In the genomic region with DNA sequence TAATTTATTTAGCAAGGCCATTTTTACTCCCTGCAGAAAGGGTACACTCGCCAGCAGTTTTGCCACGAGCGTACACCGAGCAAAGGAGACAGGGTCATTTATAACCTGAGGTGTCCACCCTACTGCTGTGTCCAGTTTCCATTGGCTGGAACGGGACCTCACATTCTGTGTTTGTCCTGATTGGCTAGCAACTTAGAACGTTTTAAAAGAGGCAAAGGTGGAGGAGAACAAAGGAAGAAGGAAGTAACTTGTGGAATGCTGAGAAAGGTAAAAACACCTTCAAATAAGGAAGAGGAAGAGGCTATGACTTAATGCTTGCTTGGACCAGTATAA, we compare ENCODE assay signal across 9 cellular contexts. TPM values are rescaled to one million over a fixed set of nuclear protein-coding genes. Genes with fewer than 3 reads are reported as not detected.
DNase-seq lines count a peak whose midpoint lies in the region; ATAC-seq and TF ChIP-seq lines count a peak whose summit lies in the region.
"Not testable (repeated sequence)": the region's sequence is repeated elsewhere in the genome, so short reads cannot be mapped to it uniquely, and the experiment has no call there.
"Had no signal": no experiment of that assay in that cellular context is flagged by ENCODE, and none has a peak within 500 bp of the region (broad histone marks: within the 10 kb centered on the region; RNA-seq: fewer than 3 reads in every experiment).

No MANE protein-coding gene starts in this region.

- in situ Hi-C loops in Caki2 (cut with HindIII; ENCODE audit: low pct_unique_long_range_greater_than_20kb, low sequenced_read_pairs) = not testable (repeated sequence)

- not testable (repeated sequence) for H3K27me3 ChIP-seq in NT2/D1 (ENCODE audit: insufficient read depth, insufficient read length); right atrium auricular region; suprapubic skin

- WGBS in suprapubic skin = under 1% methylated on average over 6 of the region's 6 CpGs

- H3K36me3 Mint-ChIP-seq in activated CD4-positive, alpha-beta memory T cell treated with anti-CD3 and anti-CD28 coated beads, Interleukin-2, amount 10 ng/mL, durations not matched to agents 7 days and 5 days (ENCODE audit: low read depth) = not testable (repeated sequence)

- POLR2A ChIA-PET in activated CD4-positive, alpha-beta memory T cell treated with anti-CD3 and anti-CD28 coated beads, Interleukin-2, amount 10 ng/mL, durations not matched to agents 7 days and 5 days (lab: Charles Lee) = interaction anchor here (0.8 to 2.6 kb wide), 18 partner anchors 9 to 713 kb away, joined by 3 to 9 read pairs (median 5); partner anchors contain the start of genes AKAP8L, BRD4, FAM32A and HSH2D

- peak; percentile 3 for ATAC-seq in HG02588 (IDR thresholded peaks at IDR 0.05; ENCODE audit: unreplicated experiment)

- H3K27ac Mint-ChIP-seq in activated CD4-positive, alpha-beta memory T cell treated with anti-CD3 and anti-CD28 coated beads, Interleukin-2, amount 10 ng/mL, durations not matched to agents 7 days and 5 days = peak overlapping the region; percentile 99

- H3K9me3 ChIP-seq in NT2/D1 (ENCODE audit: insufficient read depth, low read length); right atrium auricular region; suprapubic skin: not testable (repeated sequence)

- not testable (repeated sequence) for H3K9me3 Mint-ChIP-seq in activated CD4-positive, alpha-beta memory T cell treated with anti-CD3 and anti-CD28 coated beads, Interleukin-2, amount 10 ng/mL, durations not matched to agents 7 days and 5 days

- H3K36me3 ChIP-seq in NT2/D1 (ENCODE audit: insufficient read depth, insufficient read length, low read length); right atrium auricular region; suprapubic skin: not testable (repeated sequence)

- H3K4me3 ChIP-seq in NT2/D1 (ENCODE audit: insufficient read length, low read depth) (peak overlapping the region; percentile 92), right atrium auricular region (peak overlapping the region; percentile 85 to 87), suprapubic skin (peak overlapping the region; percentile 77)

- H3K4me1 Mint-ChIP-seq in activated CD4-positive, alpha-beta memory T cell treated with anti-CD3 and anti-CD28 coated beads, Interleukin-2, amount 10 ng/mL, durations not matched to agents 7 days and 5 days = peaks cover 30% of the 10 kb centered on the region

- peak overlapping the region; percentile 86 for H3K4me3 Mint-ChIP-seq in activated CD4-positive, alpha-beta memory T cell treated with anti-CD3 and anti-CD28 coated beads, Interleukin-2, amount 10 ng/mL, durations not matched to agents 7 days and 5 days

- TF ChIP-seq EP300 in suprapubic skin (IDR thresholded peaks at IDR 0.05) = not testable (repeated sequence)

- DNase-seq in Caki2 (ENCODE audit: low read depth) (peak; percentile 95), caudate nucleus (lab: John Stamatoyannopoulos, UW) (peak in 1 of 61 donors; percentile 5), right atrium auricular region (ENCODE audit: low spot score) (peak; percentile 59), non-pigmented ciliary epithelial cell (ENCODE audit: low read depth) (peak; percentile 10)
- not testable (repeated sequence) for DNase-seq in NT2/D1 (ENCODE audit: low read depth, low spot score); activated CD4-positive, alpha-beta memory T cell treated with anti-CD3 and anti-CD28 coated beads, Interleukin-2, amount 10 ng/mL, durations not matched to agents 7 days and 5 days; suprapubic skin (ENCODE audit: low spot score in 2 of 2)

- H3K27me3 Mint-ChIP-seq in activated CD4-positive, alpha-beta memory T cell treated with anti-CD3 and anti-CD28 coated beads, Interleukin-2, amount 10 ng/mL, durations not matched to agents 7 days and 5 days = not testable (repeated sequence)

- H3K27ac ChIP-seq in caudate nucleus (ENCODE audit: low read depth, low read length) (peak overlapping the region; percentile 96), right atrium auricular region (peak overlapping the region; percentile 97 to 98), suprapubic skin (peak overlapping the region; percentile 98)

- not testable (repeated sequence) for TF ChIP-seq POLR2A in suprapubic skin (IDR thresholded peaks at IDR 0.05)

- not testable (repeated sequence) for TF ChIP-seq CTCF in right atrium auricular region (IDR thresholded peaks at IDR 0.05); suprapubic skin (IDR thresholded peaks at IDR 0.05)

- CTCF ChIA-PET in activated CD4-positive, alpha-beta memory T cell treated with anti-CD3 and anti-CD28 coated beads, Interleukin-2, amount 10 ng/mL, durations not matched to agents 7 days and 5 days (lab: Charles Lee) = interaction anchor here (1.2 kb wide), 2 partner anchors 204 to 274 kb away, joined by 3 read pairs; no protein-coding TSS in a partner anchor

- peak overlapping the region; percentile 33 for H3K9ac ChIP-seq in NT2/D1 (ENCODE audit: insufficient read length, low read depth)

- H3K4me1 ChIP-seq in NT2/D1 (ENCODE audit: insufficient read depth, insufficient read length); right atrium auricular region: not testable (repeated sequence)
- peaks cover 20% of the 10 kb centered on the region for H3K4me1 ChIP-seq in suprapubic skin

RNA-seq across cellular contexts. Expression of gene OR10H1, which starts 21.9 kb away (rescaled TPM):
- total RNA-seq in Caki2 (2014; rRNA removed; shearing (Covaris generic); ENCODE audit: low replicate concordance) = not detected in 2 replicates
- total RNA-seq in activated CD4-positive, alpha-beta memory T cell treated with anti-CD3 and anti-CD28 coated beads, Interleukin-2, amount 10 ng/mL, durations not matched to agents 7 days and 5 days = not detected
- total RNA-seq in right atrium auricular region (not detected), suprapubic skin (not detected)
- total RNA-seq: SK-MEL-5 had no signal

RNA-seq across cellular contexts. Expression of gene OR10H5, which starts 49.9 kb away (rescaled TPM):
- total RNA-seq in Caki2 (2014; rRNA removed; shearing (Covaris generic); ENCODE audit: low replicate concordance) = not detected in 2 replicates
- total RNA-seq in activated CD4-positive, alpha-beta memory T cell treated with anti-CD3 and anti-CD28 coated beads, Interleukin-2, amount 10 ng/mL, durations not matched to agents 7 days and 5 days = not detected
- not detected for total RNA-seq in right atrium auricular region
- total RNA-seq in suprapubic skin = not detected
- total RNA-seq: SK-MEL-5 had no signal
